8 cellular contexts compared by ENCODE assay signal in genomic region chr6:118263929-118264486, GRCh38.
A peak's percentile ranks its signal among the peaks of the same experiment; 100 is the strongest.
DNase-seq lines count a peak whose midpoint lies in the region; ATAC-seq, FAIRE-seq and TF ChIP-seq lines count a peak whose summit lies in the region.

No MANE protein-coding gene starts in this region.

- no peaks in the 10 kb centered on the region for H3K79me2 ChIP-seq in OCI-LY3 (ENCODE audit: low read length)

- no peak overlapping the region for H3K4me2 ChIP-seq in OCI-LY3 (ENCODE audit: low read length)

- DNase-seq in Right ventricle myocardium inferior (ENCODE audit: missing footprints) (no peak), right atrium auricular region (ENCODE audit: low spot score) (no peak), head of caudate nucleus (peak in 29 of 42 donors; percentile 8 to 73 (median 38)), urothelium cell line (ENCODE audit: low spot score) (peak; percentile 10), NCI-H187 treated with DMSO at 0.1 percent for 48 hours (lab: John Stamatoyannopoulos, UW) (no peak)

- no peaks in the 10 kb centered on the region for H4K20me1 ChIP-seq in OCI-LY3 (ENCODE audit: insufficient read depth, low read length)

- H3K27me3 ChIP-seq in right atrium auricular region (no peaks in the 10 kb centered on the region), OCI-LY3 (ENCODE audit: low read depth, low read length) (no peaks in the 10 kb centered on the region)

- H3K4me3 ChIP-seq in right atrium auricular region (no peak overlapping the region), OCI-LY3 (ENCODE audit: low read length) (no peak overlapping the region)

- FAIRE-seq in urothelium cell line (lab: Jason Lieb, UNC), result no peak

- intact Hi-C loops in Right ventricle myocardium inferior (cut with DNase I) (loop anchor here (2.0 kb wide), 1 partner anchor 289 kb away; no protein-coding TSS in a partner anchor), head of caudate nucleus (cut with DNase I) (loop anchor here (10.0 kb wide), 1 partner anchor 289 kb away; no protein-coding TSS in a partner anchor)

- ATAC-seq in Right ventricle myocardium inferior, result peak; percentile 46
- ATAC-seq in GM19397 (IDR thresholded peaks at IDR 0.05; ENCODE audit: unreplicated experiment), result no peak
- ATAC-seq in GM21423 (IDR thresholded peaks at IDR 0.05; ENCODE audit: unreplicated experiment), result no peak

- no peaks in the 10 kb centered on the region for H3K36me3 ChIP-seq in right atrium auricular region
- H3K36me3 ChIP-seq in OCI-LY3 (replicated peaks; ENCODE audit: low read depth, low read length), result no peaks in the 10 kb centered on the region

- no peak overlapping the region for H3K9ac ChIP-seq in OCI-LY3 (ENCODE audit: low read length)

- peak in 1 of 2 donors; percentile 63 for TF ChIP-seq CTCF in right atrium auricular region (IDR thresholded peaks at IDR 0.05)
- peak; percentile 55 for TF ChIP-seq CTCF in OCI-LY3 (IDR thresholded peaks at IDR 0.05; ENCODE audit: low read depth, low read length)

- no peak overlapping the region for H3K27ac ChIP-seq in right atrium auricular region
- no peak overlapping the region for H3K27ac ChIP-seq in OCI-LY3 (ENCODE audit: low read length)

- no peak overlapping the region for H2AFZ ChIP-seq in OCI-LY3 (ENCODE audit: low read depth, low read length)

- H3K9me3 ChIP-seq in right atrium auricular region, result no peaks in the 10 kb centered on the region
- no peaks in the 10 kb centered on the region for H3K9me3 ChIP-seq in OCI-LY3 (ENCODE audit: insufficient read depth, low read length)

- H3K4me1 ChIP-seq in right atrium auricular region, result no peaks in the 10 kb centered on the region
- H3K4me1 ChIP-seq in OCI-LY3 (ENCODE audit: low read length), result no peaks in the 10 kb centered on the region

Comparison
In these comparisons a context has a peak if more than half of its experiments do, and no peak if none do; other contexts are left out.
1. DNase-seq: peak in head of caudate nucleus (29 of 42) and urothelium cell line (single experiment); none in Right ventricle myocardium inferior (single experiment), right atrium auricular region (single experiment) and NCI-H187 treated with DMSO at 0.1 percent for 48 hours (single experiment).